In the genomic region with DNA sequence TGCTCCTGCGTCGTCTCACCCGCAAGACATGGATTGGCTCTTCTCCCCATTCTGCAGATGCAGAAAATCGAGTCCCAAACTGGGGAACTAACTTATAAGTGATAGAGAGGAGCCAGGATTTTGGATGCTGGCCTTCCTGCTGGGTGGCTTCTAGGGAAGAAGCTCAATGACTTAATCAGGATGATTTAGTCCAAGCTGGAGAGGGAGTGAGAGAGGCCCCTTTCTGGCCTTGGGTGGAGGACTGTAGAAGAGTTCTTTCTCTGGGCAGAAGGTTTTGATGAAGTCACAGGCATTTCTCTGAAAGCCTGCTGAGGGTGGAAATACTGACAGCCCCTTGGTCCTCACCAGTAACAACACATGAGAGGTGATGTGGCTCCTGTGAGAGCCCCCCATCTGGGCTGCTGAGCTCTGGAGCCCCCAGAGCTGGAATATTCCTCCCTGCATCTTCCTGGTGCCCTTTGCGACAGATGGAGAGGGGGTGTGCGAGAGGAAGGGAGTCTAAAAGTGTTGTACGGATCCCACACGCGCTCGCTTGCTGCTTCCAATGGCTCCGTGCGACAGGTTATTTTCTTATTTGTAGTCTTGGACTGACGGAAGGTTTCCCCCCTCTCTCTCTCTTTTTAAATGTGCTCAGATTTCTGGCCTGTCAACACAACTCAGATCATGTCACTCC, we compare ENCODE assay signal across 15 cellular contexts. TPM values are rescaled to one million over a fixed set of nuclear protein-coding genes. Genes with fewer than 3 reads are reported as not detected.
DNase-seq lines count a peak whose midpoint lies in the region; ATAC-seq, FAIRE-seq and TF ChIP-seq lines count a peak whose summit lies in the region.
"Had no signal": no experiment of that assay in that cellular context is flagged by ENCODE, and none has a peak within 500 bp of the region (broad histone marks: within the 10 kb centered on the region; RNA-seq: fewer than 3 reads in every experiment).

No MANE protein-coding gene starts in this region.

- H3K27ac Mint-ChIP-seq in MCF 10A (ENCODE audit: low read depth, unreplicated experiment), result no peak overlapping the region
- no peak overlapping the region for H3K27ac Mint-ChIP-seq in activated CD8-positive, alpha-beta T cell treated with anti-CD3 and anti-CD28 coated beads for 36 hours
- H3K27ac Mint-ChIP-seq: activated CD4-positive, alpha-beta T cell treated with anti-CD3 and anti-CD28 coated beads, Interleukin-2, amount 10 ng/mL, durations not matched to agents 7 days and 5 days had no signal

- H3K79me2 ChIP-seq in GM12878 (ENCODE audit: control insufficient read depth, insufficient read depth, low read length), result peaks cover 5% of the 10 kb centered on the region

- H3K36me3 ChIP-seq in breast epithelium (no peaks in the 10 kb centered on the region), GM12878 (ENCODE audit: control insufficient read depth in 2 of 2, insufficient read depth in 2 of 2, low read length in 1 of 2) (no peaks in the 10 kb centered on the region), lower lobe of right lung (no peaks in the 10 kb centered on the region)
- H3K36me3 ChIP-seq: brain microvascular endothelial cell had no signal

- peak overlapping the region; percentile 5; the same call in 1 of the 2 replicates for H2AFZ ChIP-seq in GM12878 (ENCODE audit: control insufficient read depth, low read depth, low read length)

- CTCF ChIA-PET in MCF 10A (lab: Yijun Ruan, JAX), result interaction anchor here (0.5 to 1.6 kb wide), 5 partner anchors 48 to 205 kb away, joined by 3 to 9 read pairs (median 3); no protein-coding TSS in a partner anchor
- CTCF ChIA-PET in GM12878 (lab: Yijun Ruan, JAX), result interaction anchor here (1.0 to 3.2 kb wide), 3 partner anchors 8 to 96 kb away, joined by 3 to 14 read pairs (median 4); no protein-coding TSS in a partner anchor
- CTCF ChIA-PET in activated CD8-positive, alpha-beta T cell treated with anti-CD3 and anti-CD28 coated beads for 36 hours (lab: Charles Lee), result interaction anchor here (1.5 kb wide), 1 partner anchor 12 kb away, joined by 4 read pairs; no protein-coding TSS in a partner anchor

- no peak for TF ChIP-seq EP300 in GM12878 (IDR thresholded peaks at IDR 0.05; ENCODE audit: borderline replicate concordance in 1 of 2, control insufficient read depth in 1 of 2, low read depth in 2 of 2, low read length in 2 of 2)

- no peak overlapping the region for H3K9ac ChIP-seq in GM12878 (ENCODE audit: control insufficient read depth, insufficient read depth, low read length)

- H3K4me3 ChIP-seq in breast epithelium (peak overlapping the region in 1 of 3 donors; percentile 88), GM12878 (no peak overlapping the region), lower lobe of right lung (peak overlapping the region; percentile 36)
- H3K4me3 ChIP-seq: tibial nerve had no signal

- H3K27ac ChIP-seq in breast epithelium, result peak overlapping the region; percentile 93 to 99
- H3K27ac ChIP-seq in GM12878 (ENCODE audit: control insufficient read depth, insufficient read depth), result peak overlapping the region; percentile 72
- H3K27ac ChIP-seq in lower lobe of right lung, result no peak overlapping the region
- H3K27ac ChIP-seq in temporal lobe (ENCODE audit: low read depth, low read length), result peak overlapping the region; percentile 95
- H3K27ac ChIP-seq: brain microvascular endothelial cell had no signal

- peak overlapping the region; percentile 73 for H3K4me2 ChIP-seq in GM12878 (ENCODE audit: control insufficient read depth, insufficient read depth)

- DNase-seq in breast epithelium (ENCODE audit: low spot score in 2 of 2) (no peak), MCF 10A (ENCODE audit: unreplicated experiment) (no peak), GM12878 (ENCODE audit: low read depth, low spot score) (no peak), lower lobe of right lung (no peak)
- DNase-seq in activated CD8-positive, alpha-beta T cell treated with anti-CD3 and anti-CD28 coated beads for 36 hours, result no peak
- DNase-seq: activated CD4-positive, alpha-beta T cell treated with anti-CD3 and anti-CD28 coated beads, Interleukin-2, amount 10 ng/mL, durations not matched to agents 7 days and 5 days; brain microvascular endothelial cell; NCI-H2171; retina had no signal

- TF ChIP-seq POLR2A in breast epithelium (IDR thresholded peaks at IDR 0.05) (no peak), GM12878 (IDR thresholded peaks at IDR 0.05; ENCODE audit: low read depth, low read length) (no peak)

- no peaks in the 10 kb centered on the region for H4K20me1 ChIP-seq in GM12878 (ENCODE audit: control insufficient read depth, insufficient read depth)

- peaks cover 27% of the 10 kb centered on the region for H3K4me1 Mint-ChIP-seq in MCF 10A (ENCODE audit: insufficient read depth, unreplicated experiment)
- no peaks in the 10 kb centered on the region for H3K4me1 Mint-ChIP-seq in activated CD8-positive, alpha-beta T cell treated with anti-CD3 and anti-CD28 coated beads for 36 hours (ENCODE audit: low read depth)

- no peaks in the 10 kb centered on the region for H3K27me3 ChIP-seq in breast epithelium
- no peaks in the 10 kb centered on the region for H3K27me3 ChIP-seq in GM12878 (replicated peaks in 1 of 2; ENCODE audit: control insufficient read depth in 2 of 2, insufficient read depth in 2 of 2, low read length in 1 of 2)
- H3K27me3 ChIP-seq in lower lobe of right lung (ENCODE audit: low read depth), result peaks cover 29% of the 10 kb centered on the region
- H3K27me3 ChIP-seq: brain microvascular endothelial cell, tibial nerve had no signal

- no peak for TF ChIP-seq CTCF in breast epithelium (IDR thresholded peaks at IDR 0.05)
- TF ChIP-seq CTCF in MCF 10A (IDR thresholded peaks at IDR 0.05; ENCODE audit: unreplicated experiment), result no peak
- TF ChIP-seq CTCF in GM12878 (IDR thresholded peaks at IDR 0.05 in 2 of 3, conservative IDR thresholded peaks at IDR 0.05 in 1 of 3; ENCODE audit: control insufficient read depth in 2 of 3, extremely low read depth in 1 of 3, insufficient read depth in 1 of 3, low read depth in 3 of 3, low read length in 3 of 3), result no peak
- TF ChIP-seq CTCF in lower lobe of right lung (IDR thresholded peaks at IDR 0.05), result no peak
- TF ChIP-seq CTCF in activated CD8-positive, alpha-beta T cell treated with anti-CD3 and anti-CD28 coated beads for 36 hours (IDR thresholded peaks at IDR 0.05), result no peak

- H3K27me3 Mint-ChIP-seq in MCF 10A (ENCODE audit: insufficient read depth, unreplicated experiment), result no peaks in the 10 kb centered on the region
- peaks cover 45% of the 10 kb centered on the region for H3K27me3 Mint-ChIP-seq in activated CD8-positive, alpha-beta T cell treated with anti-CD3 and anti-CD28 coated beads for 36 hours

- peaks cover 21% of the 10 kb centered on the region for H3K36me3 Mint-ChIP-seq in MCF 10A (ENCODE audit: insufficient read depth, unreplicated experiment)
- no peaks in the 10 kb centered on the region for H3K36me3 Mint-ChIP-seq in activated CD8-positive, alpha-beta T cell treated with anti-CD3 and anti-CD28 coated beads for 36 hours (ENCODE audit: low read depth)

- POLR2A ChIA-PET in MCF 10A (lab: Yijun Ruan, JAX) (no interaction called here), GM12878 (lab: Charles Lee) (interaction anchor here (0.6 to 0.9 kb wide), 2 partner anchors 41 to 206 kb away, joined by 3 to 4 read pairs; no protein-coding TSS in a partner anchor)
- POLR2A ChIA-PET in activated CD8-positive, alpha-beta T cell treated with anti-CD3 and anti-CD28 coated beads for 36 hours (lab: Charles Lee), result no interaction called here

- no peak overlapping the region for H3K4me3 Mint-ChIP-seq in MCF 10A (ENCODE audit: unreplicated experiment)
- H3K4me3 Mint-ChIP-seq in activated CD8-positive, alpha-beta T cell treated with anti-CD3 and anti-CD28 coated beads for 36 hours, result no peak overlapping the region
- H3K4me3 Mint-ChIP-seq: activated CD4-positive, alpha-beta T cell treated with anti-CD3 and anti-CD28 coated beads, Interleukin-2, amount 10 ng/mL, durations not matched to agents 7 days and 5 days had no signal

- H3K9me3 Mint-ChIP-seq in MCF 10A (ENCODE audit: unreplicated experiment), result no peaks in the 10 kb centered on the region
- no peaks in the 10 kb centered on the region for H3K9me3 Mint-ChIP-seq in activated CD8-positive, alpha-beta T cell treated with anti-CD3 and anti-CD28 coated beads for 36 hours
- H3K9me3 Mint-ChIP-seq: activated CD4-positive, alpha-beta T cell treated with anti-CD3 and anti-CD28 coated beads, Interleukin-2, amount 10 ng/mL, durations not matched to agents 7 days and 5 days had no signal

- no peak for TF ChIP-seq RAD21 in GM12878 (IDR thresholded peaks at IDR 0.05; ENCODE audit: insufficient read depth, low read depth, low read length)

- no TSS peak for BruUV-seq in MCF 10A (replicated peaks; lab: Mats Ljungman, UMichigan)
- no TSS peak for BruUV-seq in GM12878 (replicated peaks; lab: Mats Ljungman, UMichigan)

- H3K4me1 ChIP-seq in breast epithelium, result peaks cover 0 to 12% of the 10 kb centered on the region in 2 donors
- peaks cover 34% of the 10 kb centered on the region for H3K4me1 ChIP-seq in GM12878 (ENCODE audit: control insufficient read depth, insufficient read depth, low read length)
- peaks cover 44% of the 10 kb centered on the region for H3K4me1 ChIP-seq in lower lobe of right lung

- in situ Hi-C loops in GM12878 (cut with MboI), result no loop called here

- no peak for ATAC-seq in GM12878
- ATAC-seq in lower lobe of right lung, result no peak
- ATAC-seq in HG03571 (IDR thresholded peaks at IDR 0.05; ENCODE audit: unreplicated experiment), result no peak
- no peak for ATAC-seq in activated CD8-positive, alpha-beta T cell treated with anti-CD3 and anti-CD28 coated beads for 36 hours
- no peak for ATAC-seq in HG02763 (IDR thresholded peaks at IDR 0.05; ENCODE audit: unreplicated experiment)

- FAIRE-seq in GM12878 (lab: Jason Lieb, UNC), result no peak
- FAIRE-seq: A204.1, D721Med had no signal

- WGBS in GM12878 (ENCODE audit: insufficient coverage, insufficient replicate concordance, low lambda C conversion rate, missing lambda C conversion rate), result 89% methylated on average over 13 of the region's 13 CpGs

- no peaks in the 10 kb centered on the region for H3K9me3 ChIP-seq in breast epithelium
- no peaks in the 10 kb centered on the region for H3K9me3 ChIP-seq in GM12878 (replicated peaks; ENCODE audit: control insufficient read depth, insufficient read depth, low read length)
- H3K9me3 ChIP-seq in lower lobe of right lung, result no peaks in the 10 kb centered on the region
- H3K9me3 ChIP-seq: tibial nerve had no signal

- SMC1A ChIA-PET in GM12878 (lab: Charles Lee; ENCODE audit: uncharacterized antibody, unreplicated experiment), result interaction anchor here (0.6 to 2.2 kb wide), 3 partner anchors 28 to 97 kb away, joined by 3 to 11 read pairs (median 3); no protein-coding TSS in a partner anchor

- RAD21 ChIA-PET in GM12878 (lab: Charles Lee; ENCODE audit: unreplicated experiment), result interaction anchor here (0.7 to 2.0 kb wide), 3 partner anchors 28 to 274 kb away, joined by 3 to 9 read pairs (median 3); no protein-coding TSS in a partner anchor

- intact Hi-C loops in breast epithelium (cut with DNase I; ENCODE audit: low total_unique reads), result loop anchor here (5.0 kb wide), 1 partner anchor 86 kb away; no protein-coding TSS in a partner anchor
- intact Hi-C loops in MCF 10A (cut with micrococcal nuclease), result loop anchor here (5.0 to 10.0 kb wide), 2 partner anchors 194 to 276 kb away; no protein-coding TSS in a partner anchor
- intact Hi-C loops in GM12878 (cut with micrococcal nuclease; ENCODE audit: unreplicated experiment), result loop anchor here (2.0 kb wide), 1 partner anchor 96 kb away; no protein-coding TSS in a partner anchor
- intact Hi-C loops in lower lobe of right lung (cut with DNase I), result no loop called here
- intact Hi-C loops in activated CD8-positive, alpha-beta T cell treated with anti-CD3 and anti-CD28 coated beads for 36 hours (cut with micrococcal nuclease), result no loop called here

RNA-seq across cellular contexts. Expression of gene SIRPA, which starts 3.4 kb away (rescaled TPM):
- total RNA-seq in breast epithelium, result 10 to 100 TPM; 42.3 to 64.6 (median 53.9) TPM
- 18.0 and 23.6 TPM in 2 replicates for total RNA-seq in MCF 10A (2022)
- 10.5 and 11.5 TPM in 2 replicates for total RNA-seq in GM12878 (2013; cell fraction: nucleolus; rRNA removed)
- 5.9 and 7.2 TPM in 2 replicates for total RNA-seq in GM12878 (2014; rRNA removed)
- total RNA-seq in GM12878 (2014; rRNA removed; fragmentation: Illumina TruSeq; extraction: Trizol), result 4.7 and 5.3 TPM in 2 replicates
- 13.1 and 13.3 TPM in 2 replicates for total RNA-seq in GM12878 (2021)
- polyA plus RNA-seq in GM12878 (2011; ENCODE audit: low read depth), result 1.6 TPM
- 2.6 and 4.6 TPM in 2 replicates for polyA plus RNA-seq in GM12878 (2011; rRNA removed)
- 5.6 and 6.2 TPM in 2 replicates for polyA plus RNA-seq in GM12878 (2011; cell fraction: cytosol; rRNA removed)
- polyA plus RNA-seq in GM12878 (2011; cell fraction: nucleus; rRNA removed), result 12.7 and 13.6 TPM in 2 replicates
- polyA plus RNA-seq in GM12878 (2012), result 3.6 and 5.1 TPM in 2 replicates
- 7.8 and 13.2 TPM in 2 replicates for polyA plus RNA-seq in GM12878 (2014; fragmentation: Illumina TruSeq; extraction: Trizol)
- polyA plus RNA-seq in GM12878 (2014; fragmentation: Nextera tagmentation; extraction: Ambion mirVana), result 1 to 10 TPM; 1.7 to 2.7 TPM
- 9.3 and 10.4 TPM in 2 replicates for polyA plus RNA-seq in GM12878 (2014; rRNA removed)
- polyA plus RNA-seq in GM12878 (2016; fragmentation: Nextera tagmentation; extraction: Ambion mirVana), result 1 to 10 TPM; 3.6 to 3.7 TPM
- polyA minus RNA-seq in GM12878 (2011; rRNA and poly(A)+ RNA removed), result 3.5 and 3.7 TPM in 2 replicates
- 1.1 and 2.6 TPM in 2 replicates for polyA minus RNA-seq in GM12878 (2011; cell fraction: cytosol; rRNA and poly(A)+ RNA removed)
- 1.7 and 2.3 TPM in 2 replicates for polyA minus RNA-seq in GM12878 (2011; cell fraction: nucleus; rRNA and poly(A)+ RNA removed)
- 130 TPM for total RNA-seq in lower lobe of right lung
- total RNA-seq in temporal lobe, result 9.3 TPM
- total RNA-seq in activated CD8-positive, alpha-beta T cell treated with anti-CD3 and anti-CD28 coated beads for 36 hours, result under 1 TPM; 0.09 TPM
- total RNA-seq: activated CD4-positive, alpha-beta T cell treated with anti-CD3 and anti-CD28 coated beads, Interleukin-2, amount 10 ng/mL, durations not matched to agents 7 days and 5 days had no signal

Comparison
In these comparisons a context has a peak if more than half of its experiments do, and no peak if none do; other contexts are left out.
1. intact Hi-C loops: an anchor here in breast epithelium (5.0 kb wide), MCF 10A (5.0 to 10.0 kb wide) and GM12878 (2.0 kb wide); none called in lower lobe of right lung and activated CD8-positive, alpha-beta T cell treated with anti-CD3 and anti-CD28 coated beads for 36 hours.